ENCODE assay signal across 7 cellular contexts in the genomic region with DNA sequence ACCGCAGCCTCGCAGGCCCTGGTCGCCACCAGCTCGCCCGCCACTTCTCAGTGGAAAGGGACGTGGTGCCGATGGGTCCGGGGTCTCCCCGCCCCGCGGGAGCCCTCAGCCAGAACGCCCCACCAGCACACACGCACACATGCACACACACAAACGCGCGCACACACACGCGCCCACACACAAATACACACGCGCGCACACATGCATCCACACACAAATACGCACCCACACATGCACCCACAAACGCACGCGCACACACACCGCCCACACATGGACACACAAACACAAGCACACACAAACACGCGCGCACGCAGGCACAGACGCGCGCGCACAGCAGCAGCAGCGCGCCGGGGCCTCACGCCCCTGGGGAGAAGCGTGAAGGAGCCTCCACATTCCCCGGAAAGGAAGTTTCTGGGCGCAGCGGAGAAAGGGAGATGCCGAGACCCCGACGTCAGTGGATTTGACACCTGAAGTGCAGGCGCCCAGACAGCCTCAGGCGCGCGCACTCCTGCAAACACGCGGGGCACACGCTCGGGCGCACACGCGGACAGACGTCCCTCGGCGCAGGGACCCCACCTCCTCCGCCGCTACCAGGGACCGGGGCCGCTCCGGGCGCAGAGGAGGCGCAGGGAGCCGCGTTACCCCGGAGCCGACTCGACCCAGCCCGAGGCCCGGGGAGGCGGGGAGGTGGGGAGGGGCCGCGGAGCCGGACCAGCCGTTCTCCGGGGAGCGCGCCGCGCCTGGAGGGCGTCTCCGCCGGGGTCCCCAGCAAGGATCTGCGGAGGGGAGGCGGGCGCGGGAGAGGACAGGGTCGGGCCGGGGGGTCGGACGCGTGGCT. TPM values are rescaled to one million over a fixed set of nuclear protein-coding genes. Genes with fewer than 3 reads are reported as not detected.
DNase-seq lines count a peak whose midpoint lies in the region; ATAC-seq and TF ChIP-seq lines count a peak whose summit lies in the region.

No MANE protein-coding gene starts in this region.

- H3K23ac ChIP-seq in mesendoderm (ENCODE audit: low read length) = peak overlapping the region; percentile 85

- no peak for TF ChIP-seq CTCF in tibial artery (IDR thresholded peaks at IDR 0.05)

- H4K8ac ChIP-seq in mesendoderm (ENCODE audit: low read depth, low read length) = no peak overlapping the region

- no peak overlapping the region for H2BK15ac ChIP-seq in mesendoderm (replicated peaks; ENCODE audit: low read depth)

- H3K4me2 ChIP-seq in mesendoderm (ENCODE audit: low read length) = peak overlapping the region; percentile 99

- ATAC-seq in GM18868 (IDR thresholded peaks at IDR 0.05; ENCODE audit: unreplicated experiment) = peak; percentile 1
- ATAC-seq in HG02798 (IDR thresholded peaks at IDR 0.05; ENCODE audit: poor library complexity, unreplicated experiment) = peak; percentile 7
- peak; percentile 14 for ATAC-seq in SK-N-SH treated with all-trans-retinoic acid at 6 μM for 48 hours

- peaks cover 60% of the 10 kb centered on the region for H3K4me1 Mint-ChIP-seq in dendritic cell treated with granulocyte-macrophage colony-stimulating factor and Interleukin-4, amounts not matched to agents 40 ng/mL and 50 ng/mL, for 4 days (ENCODE audit: low read depth)

- peak overlapping the region; percentile 93 for H3K56ac ChIP-seq in mesendoderm (ENCODE audit: low read length)

- peak overlapping the region; percentile 90 for H3K4me3 Mint-ChIP-seq in dendritic cell treated with granulocyte-macrophage colony-stimulating factor and Interleukin-4, amounts not matched to agents 40 ng/mL and 50 ng/mL, for 4 days

- no peak overlapping the region for H4K5ac ChIP-seq in mesendoderm (ENCODE audit: low read length)

- H2BK120ac ChIP-seq in mesendoderm (ENCODE audit: low read depth, low read length) = peak overlapping the region; percentile 16

- no peak overlapping the region for H2AK5ac ChIP-seq in mesendoderm (ENCODE audit: low read length)

- peak overlapping the region; percentile 87 for H3K9ac ChIP-seq in mesendoderm (ENCODE audit: low read length)

- H3K9me3 Mint-ChIP-seq in dendritic cell treated with granulocyte-macrophage colony-stimulating factor and Interleukin-4, amounts not matched to agents 40 ng/mL and 50 ng/mL, for 4 days = no peaks in the 10 kb centered on the region

- H3K27ac Mint-ChIP-seq in dendritic cell treated with granulocyte-macrophage colony-stimulating factor and Interleukin-4, amounts not matched to agents 40 ng/mL and 50 ng/mL, for 4 days = peak overlapping the region; percentile 84

- peaks cover 30% of the 10 kb centered on the region for H3K79me2 ChIP-seq in mesendoderm (ENCODE audit: control insufficient read depth, insufficient read depth, low read length)

- H3K4me1 ChIP-seq in mesendoderm (ENCODE audit: control insufficient read depth, low read depth, low read length) (peaks cover 10% of the 10 kb centered on the region), tibial artery (peaks cover 0 to 49% (median 45%) of the 10 kb centered on the region in 4 donors)

- intact Hi-C loops in dendritic cell treated with granulocyte-macrophage colony-stimulating factor and Interleukin-4, amounts not matched to agents 40 ng/mL and 50 ng/mL, for 4 days (cut with micrococcal nuclease) = loop anchor here (5.0 kb wide), 2 partner anchors 64 to 96 kb away; no protein-coding TSS in a partner anchor
- intact Hi-C loops in tibial artery (cut with DNase I; ENCODE audit: low total_unique reads) = loop anchor here (2.0 to 5.0 kb wide), 2 partner anchors 34 to 65 kb away; no protein-coding TSS in a partner anchor

- H3K18ac ChIP-seq in mesendoderm (ENCODE audit: low read length) = peak overlapping the region; percentile 24

- H3K36me3 ChIP-seq in mesendoderm (ENCODE audit: control insufficient read depth, insufficient read depth, low read length) (no peaks in the 10 kb centered on the region), tibial artery (no peaks in the 10 kb centered on the region)

- H3K27me3 Mint-ChIP-seq in dendritic cell treated with granulocyte-macrophage colony-stimulating factor and Interleukin-4, amounts not matched to agents 40 ng/mL and 50 ng/mL, for 4 days = peaks cover 13% of the 10 kb centered on the region

- no peaks in the 10 kb centered on the region for H3K27me3 ChIP-seq in mesendoderm (ENCODE audit: insufficient read depth, low read length, poor library complexity)
- no peaks in the 10 kb centered on the region for H3K27me3 ChIP-seq in tibial artery

- H3K4me3 ChIP-seq in mesendoderm (ENCODE audit: low read length) = peak overlapping the region; percentile 63
- H3K4me3 ChIP-seq in tibial artery = peak overlapping the region; percentile 93 to 94

- DNase-seq in mesendoderm (peak; percentile 35), tibial artery (no peak), AG08395 (ENCODE audit: low spot score) (no peak)

- peaks cover 14% of the 10 kb centered on the region for H3K36me3 Mint-ChIP-seq in dendritic cell treated with granulocyte-macrophage colony-stimulating factor and Interleukin-4, amounts not matched to agents 40 ng/mL and 50 ng/mL, for 4 days (ENCODE audit: low read depth)

- no peak overlapping the region for H2BK5ac ChIP-seq in mesendoderm (ENCODE audit: low read length)

- H3K79me1 ChIP-seq in mesendoderm (ENCODE audit: low read length) = peaks cover 19% of the 10 kb centered on the region

- no peaks in the 10 kb centered on the region for H3K9me3 ChIP-seq in tibial artery

- peak overlapping the region; percentile 9 for H3K27ac ChIP-seq in mesendoderm (ENCODE audit: low read depth, low read length)
- H3K27ac ChIP-seq in tibial artery = peak overlapping the region; percentile 79 to 84

- H3K4ac ChIP-seq in mesendoderm (ENCODE audit: low read depth, low read length) = no peak overlapping the region

- WGBS in mesendoderm (ENCODE audit: extremely low coverage, insufficient coverage, low lambda C conversion rate) = no CpG with 5 or more reads among the region's 95 CpGs

TF ChIP-seq in SK-N-SH treated with all-trans-retinoic acid at 6 μM for 48 hours, 23 proteins besides CTCF, POLR2A, EP300 and RAD21 (continues in another document):
- TF ChIP-seq ZNF565 (CRISPR knock-in tag; conservative IDR thresholded peaks at IDR 0.05; ENCODE audit: low read depth) = no peak
- no peak for TF ChIP-seq ZFP3 (CRISPR knock-in tag; IDR thresholded peaks at IDR 0.05)
- TF ChIP-seq OSR1 (CRISPR knock-in tag; IDR thresholded peaks at IDR 0.05) = no peak
- TF ChIP-seq ISL1 (CRISPR knock-in tag; IDR thresholded peaks at IDR 0.05) = no peak
- TF ChIP-seq ZNF8 (CRISPR knock-in tag; IDR thresholded peaks at IDR 0.05) = no peak
- no peak for TF ChIP-seq CSDC2 (CRISPR knock-in tag; IDR thresholded peaks at IDR 0.05)
- TF ChIP-seq GLIS3 (CRISPR knock-in tag; IDR thresholded peaks at IDR 0.05) = no peak
- no peak for TF ChIP-seq PATZ1 (CRISPR knock-in tag; IDR thresholded peaks at IDR 0.05; ENCODE audit: borderline replicate concordance)
- TF ChIP-seq ZC3H10 (CRISPR knock-in tag; IDR thresholded peaks at IDR 0.05) = no peak
- TF ChIP-seq ZFP30 (CRISPR knock-in tag; IDR thresholded peaks at IDR 0.05) = no peak
- no peak for TF ChIP-seq CSRNP3 (CRISPR knock-in tag; IDR thresholded peaks at IDR 0.05)
- no peak for TF ChIP-seq PPARA (CRISPR knock-in tag; IDR thresholded peaks at IDR 0.05; ENCODE audit: borderline replicate concordance)

RNA-seq across cellular contexts. Expression of gene RASA3, which starts 0.6 kb away (rescaled TPM):
- 11.0 TPM for polyA plus RNA-seq in mesendoderm (2013, experiment 1 of 2)
- polyA plus RNA-seq in mesendoderm (2013, experiment 2 of 2) = 11.3 TPM

RNA-seq across cellular contexts. Expression of gene CFAP97D2, which starts 47.3 kb away (rescaled TPM):
- polyA plus RNA-seq in mesendoderm (2013, experiment 1 of 2) = not detected
- not detected for polyA plus RNA-seq in mesendoderm (2013, experiment 2 of 2)
